ENCODE assay signal across 12 cellular contexts in genomic region chr14:103031956-103032355, GRCh38. TPM values are rescaled to one million over a fixed set of nuclear protein-coding genes. Genes with fewer than 3 reads are reported as not detected.
DNase-seq lines count a peak whose midpoint lies in the region; ATAC-seq and TF ChIP-seq lines count a peak whose summit lies in the region.
"Had no signal": no experiment of that assay in that cellular context is flagged by ENCODE, and none has a peak within 500 bp of the region (broad histone marks: within the 10 kb centered on the region; RNA-seq: fewer than 3 reads in every experiment).

No MANE protein-coding gene starts in this region.

- H3K4me1 Mint-ChIP-seq in Caco-2 (ENCODE audit: low read depth, unreplicated experiment), result peaks cover 2% of the 10 kb centered on the region
- no peaks in the 10 kb centered on the region for H3K4me1 Mint-ChIP-seq in natural killer cell

- TF ChIP-seq CTCF in Caco-2 (IDR thresholded peaks at IDR 0.05; ENCODE audit: insufficient read depth in 1 of 2, low read depth in 1 of 2, low read length in 1 of 2, severe bottlenecking in 1 of 2, unreplicated experiment in 1 of 2) (peak in 1 of 2 experiments; percentile 23), Loucy (conservative IDR thresholded peaks at IDR 0.05; ENCODE audit: low read length) (0 out of 2 replicates have a peak, but pooled peaks have one; percentile 10), mammary epithelial cell (conservative IDR thresholded peaks at IDR 0.05 in 1 of 2, IDR thresholded peaks at IDR 0.05 in 1 of 2; ENCODE audit: extremely low read depth in 1 of 2, insufficient read depth in 1 of 2, low read depth in 1 of 2, low read length in 2 of 2) (peak; percentile 23 to 44), natural killer cell (IDR thresholded peaks at IDR 0.05) (no peak)

- 25% methylated on average over 9 of the region's 9 CpGs for WGBS in mammary epithelial cell (ENCODE audit: low coverage, missing lambda C conversion rate)

- intact Hi-C loops in Caco-2 (cut with micrococcal nuclease; ENCODE audit: unreplicated experiment), result loop anchor here (5.0 kb wide), 1 partner anchor 40 kb away; no protein-coding TSS in a partner anchor
- intact Hi-C loops in mammary epithelial cell (cut with micrococcal nuclease), result no loop called here
- intact Hi-C loops in natural killer cell (cut with micrococcal nuclease), result no loop called here

- CTCF ChIA-PET in Caco-2 (lab: Charles Lee) (interaction anchor here (0.5 kb wide), 1 partner anchor 71 kb away, joined by 4 read pairs; no protein-coding TSS in a partner anchor), mammary epithelial cell (lab: Charles Lee; ENCODE audit: low non-redundant PET) (no interaction called here)

- in situ Hi-C loops in mammary epithelial cell (cut with MboI; ENCODE audit: low sequenced_read_pairs in 2 of 2), result no loop called here

- DNase-seq in Caco-2 (peak in 1 of 2 experiments; percentile 52), mammary epithelial cell (no peak), myocyte (ENCODE audit: low read depth) (peak; percentile 59), natural killer cell (no peak)
- no peak for DNase-seq in activated naive CD4-positive, alpha-beta T cell treated with Interleukin-2 at 50 U/mL for 16 hours

- H3F3A ChIP-seq in Loucy (ENCODE audit: low read depth), result no peaks in the 10 kb centered on the region

- H3K9me3 ChIP-seq in Caco-2 (no peaks in the 10 kb centered on the region), Loucy (ENCODE audit: insufficient read depth, low read depth, low read length) (no peaks in the 10 kb centered on the region), mammary epithelial cell (replicated peaks; ENCODE audit: insufficient read depth, low read length) (no peaks in the 10 kb centered on the region)
- H3K9me3 ChIP-seq: neutrophil had no signal

- no peaks in the 10 kb centered on the region for H3K9me2 ChIP-seq in Loucy (replicated peaks; ENCODE audit: low read depth, low read length)

- H2AFZ ChIP-seq in Loucy (ENCODE audit: low read length) (no peak overlapping the region), mammary epithelial cell (ENCODE audit: low read depth, low read length) (no peak overlapping the region)

- H3K36me3 Mint-ChIP-seq in Caco-2 (ENCODE audit: insufficient read depth, unreplicated experiment), result no peaks in the 10 kb centered on the region
- no peaks in the 10 kb centered on the region for H3K36me3 Mint-ChIP-seq in natural killer cell

- H3K27me3 ChIP-seq in Caco-2 (replicated peaks; ENCODE audit: control insufficient read depth, insufficient read depth, low read length) (no peaks in the 10 kb centered on the region), Loucy (ENCODE audit: insufficient read depth, low read length, poor library complexity, severe bottlenecking) (no peaks in the 10 kb centered on the region), mammary epithelial cell (ENCODE audit: insufficient read depth, low read length) (no peaks in the 10 kb centered on the region)

- no peaks in the 10 kb centered on the region for H3K36me3 ChIP-seq in Caco-2 (ENCODE audit: control insufficient read depth, insufficient read depth, low read length)
- no peaks in the 10 kb centered on the region for H3K36me3 ChIP-seq in Loucy (ENCODE audit: insufficient read depth, low read length)
- H3K36me3 ChIP-seq in mammary epithelial cell (ENCODE audit: insufficient read depth, low read length), result no peaks in the 10 kb centered on the region
- H3K36me3 ChIP-seq: neutrophil had no signal

- H3K9me3 Mint-ChIP-seq in Caco-2 (ENCODE audit: unreplicated experiment), result peaks cover 3% of the 10 kb centered on the region
- no peaks in the 10 kb centered on the region for H3K9me3 Mint-ChIP-seq in natural killer cell
- H3K9me3 Mint-ChIP-seq: dendritic cell treated with granulocyte-macrophage colony-stimulating factor and Interleukin-4, amounts not matched to agents 40 ng/mL and 50 ng/mL, for 4 days had no signal

- H3K27ac Mint-ChIP-seq in Caco-2 (ENCODE audit: unreplicated experiment) (peak overlapping the region; percentile 70), natural killer cell (no peak overlapping the region)
- H3K27ac Mint-ChIP-seq: dendritic cell treated with granulocyte-macrophage colony-stimulating factor and Interleukin-4, amounts not matched to agents 40 ng/mL and 50 ng/mL, for 4 days had no signal

- H3K4me2 ChIP-seq in Loucy (ENCODE audit: low read depth, low read length, poor library complexity, severe bottlenecking) (no peak overlapping the region), mammary epithelial cell (ENCODE audit: insufficient read depth, low read depth, low read length) (no peak overlapping the region)

- H3K79me2 ChIP-seq in Loucy (ENCODE audit: insufficient read depth, low read length) (no peaks in the 10 kb centered on the region), mammary epithelial cell (ENCODE audit: insufficient read depth, low read length) (peaks cover 91% of the 10 kb centered on the region)

- no peak overlapping the region for H3K27ac ChIP-seq in mammary epithelial cell (ENCODE audit: insufficient read depth, low read depth, low read length)
- H3K27ac ChIP-seq: neutrophil had no signal

- ATAC-seq in HG03139 (IDR thresholded peaks at IDR 0.05; ENCODE audit: unreplicated experiment) (no peak), HG02763 (IDR thresholded peaks at IDR 0.05; ENCODE audit: unreplicated experiment) (no peak), natural killer cell (no peak)

- H3K4me1 ChIP-seq in Caco-2 (0 out of 2 replicates have a peak, but pooled peaks cover 10% of the 10 kb centered on the region), Loucy (ENCODE audit: insufficient read depth, low read length, poor library complexity, severe bottlenecking) (no peaks in the 10 kb centered on the region), mammary epithelial cell (ENCODE audit: insufficient read depth, low read length) (peaks cover 3% of the 10 kb centered on the region)

- POLR2A ChIA-PET in Caco-2 (lab: Charles Lee), result no interaction called here

- H3K27me3 Mint-ChIP-seq in Caco-2 (ENCODE audit: insufficient read depth, unreplicated experiment) (no peaks in the 10 kb centered on the region), natural killer cell (ENCODE audit: low read depth in 2 of 2) (peaks cover 2 to 3% of the 10 kb centered on the region in 2 donors)
- H3K27me3 Mint-ChIP-seq: dendritic cell treated with granulocyte-macrophage colony-stimulating factor and Interleukin-4, amounts not matched to agents 40 ng/mL and 50 ng/mL, for 4 days had no signal

- no peak overlapping the region for H3K9ac ChIP-seq in Loucy (ENCODE audit: low read depth, low read length, poor library complexity, severe bottlenecking)
- no peak overlapping the region for H3K9ac ChIP-seq in mammary epithelial cell (ENCODE audit: insufficient read depth, low read length)

- dilution Hi-C loops in mammary epithelial cell (cut with HindIII; ENCODE audit: low sequenced_read_pairs), result no loop called here

- no TSS peak for BruUV-seq in Caco-2 (replicated peaks; lab: Mats Ljungman, UMichigan)
- no TSS peak for BruUV-seq in mammary epithelial cell (replicated peaks; lab: Mats Ljungman, UMichigan)

- H3K4me3 ChIP-seq in Caco-2 (ENCODE audit: low read depth, low read length) (no peak overlapping the region), Loucy (ENCODE audit: low read length, poor library complexity, severe bottlenecking) (no peak overlapping the region), mammary epithelial cell (replicated peaks in 1 of 3; ENCODE audit: insufficient read depth in 1 of 3, low read depth in 2 of 3, low read length in 3 of 3) (no peak overlapping the region)
- H3K4me3 ChIP-seq: HAP-1 had no signal

- H4K20me1 ChIP-seq in Loucy (ENCODE audit: insufficient read depth, low read length, poor library complexity, severe bottlenecking) (no peaks in the 10 kb centered on the region), mammary epithelial cell (ENCODE audit: insufficient read depth, low read length) (peaks cover 8% of the 10 kb centered on the region)

- H3K4me3 Mint-ChIP-seq in Caco-2 (ENCODE audit: unreplicated experiment) (no peak overlapping the region), natural killer cell (no peak overlapping the region)
- H3K4me3 Mint-ChIP-seq: dendritic cell treated with granulocyte-macrophage colony-stimulating factor and Interleukin-4, amounts not matched to agents 40 ng/mL and 50 ng/mL, for 4 days had no signal

RNA-seq across cellular contexts. Expression of gene CDC42BPB, which starts 25.4 kb away (rescaled TPM):
- total RNA-seq in Caco-2 (2022) (55.1 and 60.0 TPM in 2 replicates), mammary epithelial cell (10 to 100 TPM; 73.5 to 82.5 TPM), myocyte (63.4 and 64.0 TPM in 2 replicates), natural killer cell (1 to 10 TPM in 2 of 3 donors, under 1 TPM in 1; 0.86 to 2.3 (median 2.0) TPM)
- polyA plus RNA-seq in mammary epithelial cell, result 52.4 TPM
- 196 TPM for polyA minus RNA-seq in mammary epithelial cell
- polyA plus RNA-seq in myocyte (2012), result 80.6 TPM

RNA-seq across cellular contexts. Expression of gene LBHD2, which starts 52.1 kb away (rescaled TPM):
- total RNA-seq in Caco-2 (2022), result not detected in 2 replicates
- not detected for total RNA-seq in mammary epithelial cell
- polyA plus RNA-seq in mammary epithelial cell, result not detected
- not detected for polyA minus RNA-seq in mammary epithelial cell
- total RNA-seq in myocyte, result 0.94 and 2.7 TPM in 2 replicates
- not detected for polyA plus RNA-seq in myocyte (2012)
- not detected for total RNA-seq in natural killer cell
- total RNA-seq: Daoy had no signal

Comparison
In these comparisons a context has a peak if more than half of its experiments do, and no peak if none do; other contexts are left out.
1. RNA of gene CDC42BPB, which starts 25.4 kb away (total RNA-seq): 73.5 to 82.5 TPM in mammary epithelial cell, 63.4 to 64.0 TPM in myocyte and 55.1 to 60.0 TPM in Caco-2; 0.86 to 2.3 TPM in natural killer cell; every median in the first group is over 10 times any median in the second.